Comparison of ENCODE assay signal across 13 cellular contexts in the genomic region with DNA sequence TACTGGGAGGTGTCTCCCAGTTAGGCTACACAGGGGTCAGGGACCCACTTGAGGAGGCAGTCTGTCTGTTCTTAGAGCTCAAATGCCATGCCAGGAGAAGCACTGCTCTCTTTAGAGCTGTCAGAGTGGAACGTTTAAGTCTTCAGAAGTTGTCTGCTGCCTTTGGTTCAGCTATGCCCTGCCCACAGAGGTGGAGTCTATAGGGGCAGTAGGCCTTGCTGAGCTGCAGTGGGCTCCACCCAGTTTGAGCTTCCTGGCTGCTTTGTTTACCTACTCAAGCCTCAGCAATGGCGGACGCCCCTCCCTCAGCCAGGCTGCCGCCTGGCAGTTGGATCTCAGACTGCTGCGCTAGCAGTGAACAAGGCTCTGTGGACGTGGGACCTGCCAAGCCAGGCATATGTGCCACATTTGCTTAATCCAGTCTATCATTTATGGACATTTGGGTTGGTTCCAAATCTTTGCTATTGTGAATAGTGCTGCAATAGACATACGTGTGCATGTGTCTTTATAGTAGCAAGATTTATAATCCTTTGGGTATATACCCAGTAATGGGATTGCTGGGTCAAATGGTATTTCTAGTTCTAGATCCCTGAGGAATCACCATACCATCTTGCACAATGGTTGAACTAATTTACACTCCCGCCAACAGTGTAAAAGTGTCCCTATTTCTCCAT. TPM values are rescaled to one million over a fixed set of nuclear protein-coding genes. Genes with fewer than 3 reads are reported as not detected.
DNase-seq lines count a peak whose midpoint lies in the region; ATAC-seq, FAIRE-seq and TF ChIP-seq lines count a peak whose summit lies in the region.
"Not testable (repeated sequence)": the region's sequence is repeated elsewhere in the genome, so short reads cannot be mapped to it uniquely, and the experiment has no call there.
"Had no signal": no experiment of that assay in that cellular context is flagged by ENCODE, and none has a peak within 500 bp of the region (broad histone marks: within the 10 kb centered on the region; RNA-seq: fewer than 3 reads in every experiment).

No MANE protein-coding gene starts in this region.

- not testable (repeated sequence) for H4K20me1 ChIP-seq in HepG2 (ENCODE audit: insufficient read depth, low read length)

- peak overlapping the region; percentile 32; the same call in 1 of the 2 replicates for H3K4me2 ChIP-seq in HepG2 (ENCODE audit: low read depth, low read length)

- H3K4me1 ChIP-seq in HepG2 (ENCODE audit: insufficient read depth, low read length): peaks cover 18% of the 10 kb centered on the region

- DNase-seq in DMS153 (lab: John Stamatoyannopoulos, UW): peak; percentile 54
- peak; percentile 26 to 53 (median 46) for DNase-seq in T-helper 17 cell
- peak; percentile 54 to 56 for DNase-seq in activated CD4-positive, alpha-beta T cell treated with anti-CD3 and anti-CD28 coated beads, Interleukin-2, amount 50 U/mL, for 4 hours
- DNase-seq in activated T-cell treated with anti-CD3 and anti-CD28 coated beads, Interleukin-2, amount 50 U/mL, for 4 hours: peak; percentile 44
- DNase-seq in HepG2 (ENCODE audit: low spot score): not testable (repeated sequence)
- peak; percentile 44 for DNase-seq in stimulated activated CD4-positive, alpha-beta T cell treated with anti-CD3 and anti-CD28 coated beads, Interleukin-2, amount 100 ng/mL, for 4 hours (ENCODE audit: low read depth)

- ATAC-seq in T-helper 17 cell (peak; percentile 60), HepG2 (peak; percentile 20; the same call in 1 of the 3 replicates)
- ATAC-seq in activated T-cell treated with anti-CD3 and anti-CD28 coated beads, Interleukin-2, amount 50 U/mL, for 4 hours: peak; percentile 30 to 52

- intact Hi-C loops in HepG2 (cut with micrococcal nuclease; ENCODE audit: unreplicated experiment): not testable (repeated sequence)

- H2AFZ ChIP-seq in HepG2 (ENCODE audit: low read length): not testable (repeated sequence)

- TF ChIP-seq EP300 in HepG2 (IDR thresholded peaks at IDR 0.05; ENCODE audit: low read depth in 2 of 2, low read length in 2 of 2); HepG2 (CRISPR knock-in tag; IDR thresholded peaks at IDR 0.05; ENCODE audit: borderline replicate concordance): not testable (repeated sequence)

- not testable (repeated sequence) for H3K27me3 Mint-ChIP-seq in T-helper 17 cell; activated T-cell treated with anti-CD3 and anti-CD28 coated beads, Interleukin-2, amount 50 U/mL, for 4 hours (ENCODE audit: low read depth); activated naive CD4-positive, alpha-beta T cell treated with anti-CD3 and anti-CD28 coated beads, Interleukin-2, amount 50 U/mL, for 24 hours; stimulated activated naive CD8-positive, alpha-beta T cell treated with anti-CD3 and anti-CD28 coated beads, Interleukin-15, Interleukin-2, amounts not matched to agents 100 ng/mL and 50 ng/mL, for 24 hours

- H3K27ac ChIP-seq in HepG2 (ENCODE audit: extremely low read length, insufficient read depth, low read length): not testable (repeated sequence)

- CTCF ChIA-PET in HepG2 (lab: Yijun Ruan, JAX; ENCODE audit: low intra/inter-chr PET ratio, low total read pairs): not testable (repeated sequence)

- peak overlapping the region; percentile 83 for H3K4me3 Mint-ChIP-seq in T-helper 17 cell
- H3K4me3 Mint-ChIP-seq in activated T-cell treated with anti-CD3 and anti-CD28 coated beads, Interleukin-2, amount 50 U/mL, for 4 hours: peak overlapping the region; percentile 65
- peak overlapping the region; percentile 74 for H3K4me3 Mint-ChIP-seq in activated naive CD4-positive, alpha-beta T cell treated with anti-CD3 and anti-CD28 coated beads, Interleukin-2, amount 50 U/mL, for 24 hours
- H3K4me3 Mint-ChIP-seq in stimulated activated naive CD8-positive, alpha-beta T cell treated with anti-CD3 and anti-CD28 coated beads, Interleukin-15, Interleukin-2, amounts not matched to agents 100 ng/mL and 50 ng/mL, for 24 hours: peak overlapping the region; percentile 21

- in situ Hi-C loops in HepG2 (cut with HindIII; ENCODE audit: extremely low pct_ligation_motif_present, low pct_unique_long_range_greater_than_20kb): not testable (repeated sequence)

- not testable (repeated sequence) for H3K9me3 ChIP-seq in T-helper 17 cell (ENCODE audit: control insufficient read depth, low read length, poor library complexity, severe bottlenecking); HepG2 (ENCODE audit: low read length)

- 0 out of 6 replicates have a peak overlapping the region, but pooled peaks of 1 of the 3 experiments have one; percentile 18 for H3K4me3 ChIP-seq in HepG2 (replicated peaks in 1 of 3; ENCODE audit: insufficient read depth in 1 of 3, low read depth in 2 of 3, low read length in 3 of 3)

- H3K27ac Mint-ChIP-seq in T-helper 17 cell: peak overlapping the region; percentile 91
- H3K27ac Mint-ChIP-seq in activated naive CD4-positive, alpha-beta T cell treated with anti-CD3 and anti-CD28 coated beads, Interleukin-2, amount 50 U/mL, for 24 hours; stimulated activated naive CD8-positive, alpha-beta T cell treated with anti-CD3 and anti-CD28 coated beads, Interleukin-15, Interleukin-2, amounts not matched to agents 100 ng/mL and 50 ng/mL, for 24 hours: not testable (repeated sequence)

- not testable (repeated sequence) for FAIRE-seq in HepG2 (lab: Jason Lieb, UNC)

- not testable (repeated sequence) for H3K36me3 ChIP-seq in HepG2 (replicated peaks in 1 of 2; ENCODE audit: control insufficient read depth in 1 of 2, insufficient read depth in 2 of 2, low read length in 2 of 2)

- H3K27me3 ChIP-seq in HepG2 (ENCODE audit: control insufficient read depth in 1 of 2, insufficient read depth in 2 of 2, low read length in 2 of 2): not testable (repeated sequence)

- not testable (repeated sequence) for H3K79me2 ChIP-seq in HepG2 (ENCODE audit: insufficient read depth, low read length)

- not testable (repeated sequence) for H3K9me3 Mint-ChIP-seq in activated T-cell treated with anti-CD3 and anti-CD28 coated beads, Interleukin-2, amount 50 U/mL, for 4 hours; activated naive CD4-positive, alpha-beta T cell treated with anti-CD3 and anti-CD28 coated beads, Interleukin-2, amount 50 U/mL, for 24 hours; stimulated activated naive CD8-positive, alpha-beta T cell treated with anti-CD3 and anti-CD28 coated beads, Interleukin-15, Interleukin-2, amounts not matched to agents 100 ng/mL and 50 ng/mL, for 24 hours

- not testable (repeated sequence) for H3K9ac ChIP-seq in HepG2 (ENCODE audit: insufficient read depth, low read depth, low read length)

- peaks cover 25% of the 10 kb centered on the region for H3K4me1 Mint-ChIP-seq in T-helper 17 cell
- H3K4me1 Mint-ChIP-seq in activated T-cell treated with anti-CD3 and anti-CD28 coated beads, Interleukin-2, amount 50 U/mL, for 4 hours (ENCODE audit: low read depth): peaks cover 35% of the 10 kb centered on the region
- H3K4me1 Mint-ChIP-seq in activated naive CD4-positive, alpha-beta T cell treated with anti-CD3 and anti-CD28 coated beads, Interleukin-2, amount 50 U/mL, for 24 hours: peaks cover 50% of the 10 kb centered on the region
- peaks cover 30% of the 10 kb centered on the region for H3K4me1 Mint-ChIP-seq in stimulated activated naive CD8-positive, alpha-beta T cell treated with anti-CD3 and anti-CD28 coated beads, Interleukin-15, Interleukin-2, amounts not matched to agents 100 ng/mL and 50 ng/mL, for 24 hours (ENCODE audit: low read depth)

- H3K36me3 Mint-ChIP-seq in T-helper 17 cell (ENCODE audit: low read depth): peaks cover 11% of the 10 kb centered on the region
- not testable (repeated sequence) for H3K36me3 Mint-ChIP-seq in activated T-cell treated with anti-CD3 and anti-CD28 coated beads, Interleukin-2, amount 50 U/mL, for 4 hours (ENCODE audit: insufficient read depth); activated naive CD4-positive, alpha-beta T cell treated with anti-CD3 and anti-CD28 coated beads, Interleukin-2, amount 50 U/mL, for 24 hours; stimulated activated naive CD8-positive, alpha-beta T cell treated with anti-CD3 and anti-CD28 coated beads, Interleukin-15, Interleukin-2, amounts not matched to agents 100 ng/mL and 50 ng/mL, for 24 hours (ENCODE audit: low read depth)

- POLR2A ChIA-PET in HepG2 (lab: Yijun Ruan, JAX): interaction anchor here (1.1 to 1.5 kb wide), 2 partner anchors 12 to 94 kb away, joined by 3 to 5 read pairs; partner anchors contain the start of gene ABHD10

- not testable (repeated sequence) for TF ChIP-seq CTCF in HepG2 (CRISPR knock-in tag; IDR thresholded peaks at IDR 0.05)

- 57% methylated on average over 3 of the region's 8 CpGs for WGBS in HepG2 (ENCODE audit: low lambda C conversion rate)

- TF ChIP-seq POLR2A in HepG2 (IDR thresholded peaks at IDR 0.05; ENCODE audit: insufficient read depth in 1 of 2, low read depth in 2 of 2, low read length in 2 of 2): not testable (repeated sequence)

- BruUV-seq in HepG2 (replicated peaks; lab: Mats Ljungman, UMichigan): not testable (repeated sequence)

- TF ChIP-seq RAD21 in HepG2 (CRISPR knock-in tag; IDR thresholded peaks at IDR 0.05): not testable (repeated sequence)

RNA-seq across cellular contexts. Expression of gene C3orf52, which starts 13.7 kb away (rescaled TPM):
- total RNA-seq in T-helper 17 cell: 1 to 10 TPM; 2.0 to 4.1 TPM
- total RNA-seq in activated T-cell treated with anti-CD3 and anti-CD28 coated beads, Interleukin-2, amount 50 U/mL, for 4 hours: 1 to 10 TPM; 1.5 to 2.2 (median 2.1) TPM
- total RNA-seq in HepG2 (2016; rRNA removed; fragmentation: Illumina TruSeq; extraction: Trizol): 1.0 and 1.2 TPM in 2 replicates
- 0.18 and 0.30 TPM in 2 replicates for total RNA-seq in HepG2 (2016; cell fraction: cytosol; rRNA removed; fragmentation: Illumina TruSeq; extraction: Trizol; ENCODE audit: low read depth)
- 0.70 and 1.1 TPM in 2 replicates for total RNA-seq in HepG2 (2016; cell fraction: insoluble cytoplasmic fraction; rRNA removed; fragmentation: Illumina TruSeq; extraction: Trizol)
- 0.55 and 0.62 TPM in 2 replicates for total RNA-seq in HepG2 (2016; cell fraction: membrane; rRNA removed; fragmentation: Illumina TruSeq; extraction: Trizol)
- 1.5 and 1.6 TPM in 2 replicates for total RNA-seq in HepG2 (2016; cell fraction: nucleus; rRNA removed; fragmentation: Illumina TruSeq; extraction: Trizol)
- polyA plus RNA-seq in HepG2 (2011; rRNA removed): 0.79 and 1.1 TPM in 2 replicates
- 0.51 and 0.91 TPM in 2 replicates for polyA plus RNA-seq in HepG2 (2011; cell fraction: cytosol; rRNA removed)
- 1.0 and 2.3 TPM in 2 replicates for polyA plus RNA-seq in HepG2 (2011; cell fraction: nucleus; rRNA removed)
- polyA plus RNA-seq in HepG2 (2012): 0.16 and 0.49 TPM in 2 replicates
- polyA plus RNA-seq in HepG2 (2016; cell fraction: cytosol; fragmentation: Illumina TruSeq; extraction: Trizol; ENCODE audit: low read depth): 0.14 and 0.20 TPM in 2 replicates
- polyA plus RNA-seq in HepG2 (2016; cell fraction: insoluble cytoplasmic fraction; fragmentation: Illumina TruSeq; extraction: Trizol; ENCODE audit: low read depth): 0.41 and 0.96 TPM in 2 replicates
- 0.31 and 0.32 TPM in 2 replicates for polyA plus RNA-seq in HepG2 (2016; cell fraction: membrane; fragmentation: Illumina TruSeq; extraction: Trizol; ENCODE audit: low read depth)
- polyA plus RNA-seq in HepG2 (2016; cell fraction: nucleus; fragmentation: Illumina TruSeq; extraction: Trizol; ENCODE audit: insufficient read depth, low read depth): 1.1 and 1.3 TPM in 2 replicates
- polyA minus RNA-seq in HepG2 (2011; rRNA and poly(A)+ RNA removed; ENCODE audit: low replicate concordance): 0.28 and 8.6 TPM in 2 replicates
- polyA minus RNA-seq in HepG2 (2011; cell fraction: cytosol; rRNA and poly(A)+ RNA removed): 0.40 and 0.97 TPM in 2 replicates
- 4.0 and 5.2 TPM in 2 replicates for polyA minus RNA-seq in HepG2 (2011; cell fraction: nucleus; rRNA and poly(A)+ RNA removed)

RNA-seq across cellular contexts. Expression of gene TMPRSS7, which starts 38.0 kb away (rescaled TPM):
- total RNA-seq in T-helper 17 cell (under 1 TPM in 1 of 2 donors, not detected in 1; 0.12 TPM), HepG2 (2016; rRNA removed; fragmentation: Illumina TruSeq; extraction: Trizol) (not detected in 2 replicates)
- not detected for total RNA-seq in activated T-cell treated with anti-CD3 and anti-CD28 coated beads, Interleukin-2, amount 50 U/mL, for 4 hours
- total RNA-seq in HepG2 (2016; cell fraction: cytosol; rRNA removed; fragmentation: Illumina TruSeq; extraction: Trizol; ENCODE audit: low read depth): not detected in 2 replicates
- total RNA-seq in HepG2 (2016; cell fraction: insoluble cytoplasmic fraction; rRNA removed; fragmentation: Illumina TruSeq; extraction: Trizol): not detected in 2 replicates
- not detected in 2 replicates for total RNA-seq in HepG2 (2016; cell fraction: membrane; rRNA removed; fragmentation: Illumina TruSeq; extraction: Trizol)
- not detected in 2 replicates for total RNA-seq in HepG2 (2016; cell fraction: nucleus; rRNA removed; fragmentation: Illumina TruSeq; extraction: Trizol)
- polyA plus RNA-seq in HepG2 (2011; rRNA removed): not detected in 2 replicates
- not detected in 2 replicates for polyA plus RNA-seq in HepG2 (2011; cell fraction: cytosol; rRNA removed)
- polyA plus RNA-seq in HepG2 (2011; cell fraction: nucleus; rRNA removed): not detected in 2 replicates
- not detected in 2 replicates for polyA plus RNA-seq in HepG2 (2012)
- polyA plus RNA-seq in HepG2 (2016; cell fraction: cytosol; fragmentation: Illumina TruSeq; extraction: Trizol; ENCODE audit: low read depth): not detected in 2 replicates
- polyA plus RNA-seq in HepG2 (2016; cell fraction: insoluble cytoplasmic fraction; fragmentation: Illumina TruSeq; extraction: Trizol; ENCODE audit: low read depth): not detected in 2 replicates
- not detected in 2 replicates for polyA plus RNA-seq in HepG2 (2016; cell fraction: membrane; fragmentation: Illumina TruSeq; extraction: Trizol; ENCODE audit: low read depth)
- not detected in 2 replicates for polyA plus RNA-seq in HepG2 (2016; cell fraction: nucleus; fragmentation: Illumina TruSeq; extraction: Trizol; ENCODE audit: insufficient read depth, low read depth)
- not detected in 2 replicates for polyA minus RNA-seq in HepG2 (2011; rRNA and poly(A)+ RNA removed; ENCODE audit: low replicate concordance)
- polyA minus RNA-seq in HepG2 (2011; cell fraction: cytosol; rRNA and poly(A)+ RNA removed): not detected in 2 replicates
- not detected in 2 replicates for polyA minus RNA-seq in HepG2 (2011; cell fraction: nucleus; rRNA and poly(A)+ RNA removed)
- total RNA-seq: Daoy, epithelial cell of proximal tubule, gastrocnemius medialis, OCI-LY7, urinary bladder had no signal
- polyA plus RNA-seq: urinary bladder had no signal

Comparison
In these comparisons a context has a peak if more than half of its experiments do, and no peak if none do; other contexts are left out.
1. H3K4me3 Mint-ChIP-seq: peak in every context shown above with its lines; median percentile 83 in T-helper 17 cell; 74 in activated naive CD4-positive, alpha-beta T cell treated with anti-CD3 and anti-CD28 coated beads, Interleukin-2, amount 50 U/mL, for 24 hours; 65 in activated T-cell treated with anti-CD3 and anti-CD28 coated beads, Interleukin-2, amount 50 U/mL, for 4 hours; 21 in stimulated activated naive CD8-positive, alpha-beta T cell treated with anti-CD3 and anti-CD28 coated beads, Interleukin-15, Interleukin-2, amounts not matched to agents 100 ng/mL and 50 ng/mL, for 24 hours.